In genomic region chr19:50147462-50148423, GRCh38 we compare ENCODE assay signal across 8 cellular contexts. TPM values are rescaled to one million over a fixed set of nuclear protein-coding genes. Genes with fewer than 3 reads are reported as not detected.
DNase-seq lines count a peak whose midpoint lies in the region; ATAC-seq and TF ChIP-seq lines count a peak whose summit lies in the region.

No MANE protein-coding gene starts in this region.

- TF ChIP-seq CTCF in NB4 (IDR thresholded peaks at IDR 0.05; ENCODE audit: low read depth, low read length): no peak
- peak; percentile 14 to 69 (median 48) for TF ChIP-seq CTCF in heart left ventricle (IDR thresholded peaks at IDR 0.05)
- peak in 1 of 2 experiments; percentile 39 for TF ChIP-seq CTCF in tibial artery (IDR thresholded peaks at IDR 0.05)

- H3K4me1 ChIP-seq in heart left ventricle (peaks cover 0 to 9% (median 3%) of the 10 kb centered on the region in 12 donors), tibial artery (peaks cover 0 to 10% (median 3%) of the 10 kb centered on the region in 4 donors)

- H3K4me3 ChIP-seq in GM08714 (ENCODE audit: low read length) (peak overlapping the region; percentile 0; the same call in 1 of the 2 replicates), NB4 (ENCODE audit: low read depth, low read length) (no peak overlapping the region), heart left ventricle (peak overlapping the region; percentile 22 to 89 (median 74)), tibial artery (peak overlapping the region; percentile 56 to 66)

- H3K27me3 Mint-ChIP-seq in T-helper 17 cell: peaks cover 32% of the 10 kb centered on the region

- H3K36me3 ChIP-seq in heart left ventricle: no peaks in the 10 kb centered on the region
- no peaks in the 10 kb centered on the region for H3K36me3 ChIP-seq in tibial artery

- WGBS in heart left ventricle, 4 donors: 0 to 1% (median 1%) methylated on average over 21 to 52 of the region's 52 CpGs

- H3K4me3 Mint-ChIP-seq in T-helper 17 cell: peak overlapping the region; percentile 94

- intact Hi-C loops in heart left ventricle (cut with DNase I): loop anchor here in 1 of 10 donors (10.0 kb wide), 1 partner anchor 177 kb away; the partner anchor contains the start of gene KCNC3
- intact Hi-C loops in posterior cingulate gyrus (cut with DNase I): no loop called here
- intact Hi-C loops in tibial artery (cut with DNase I; ENCODE audit: low total_unique reads): no loop called here

- TF ChIP-seq POLR2A in NB4 (IDR thresholded peaks at IDR 0.05; ENCODE audit: extremely low read depth, insufficient read length) (no peak), heart left ventricle (IDR thresholded peaks at IDR 0.05) (peak in 1 of 2 donors; percentile 66)

- H3K27ac Mint-ChIP-seq in T-helper 17 cell: peak overlapping the region; percentile 72

- H3K9me3 ChIP-seq in T-helper 17 cell (ENCODE audit: control insufficient read depth, low read length, poor library complexity, severe bottlenecking) (no peaks in the 10 kb centered on the region), heart left ventricle (peaks cover 0 to 8% (median 0%) of the 10 kb centered on the region in 12 donors), tibial artery (no peaks in the 10 kb centered on the region)

- H3K27me3 ChIP-seq in heart left ventricle (peaks cover 0 to 18% (median 0%) of the 10 kb centered on the region in 9 donors), tibial artery (peaks cover 0 to 4% of the 10 kb centered on the region in 2 donors)

- DNase-seq in NB4 (ENCODE audit: low read depth): peak; percentile 44
- DNase-seq in T-helper 17 cell: peak; percentile 37 to 53 (median 49)
- peak; percentile 72 for DNase-seq in amniotic epithelial cell (ENCODE audit: low read depth)
- DNase-seq in heart left ventricle: peak; percentile 89 to 94 (median 91)
- peak; percentile 76 to 99 (median 87) for DNase-seq in posterior cingulate gyrus
- DNase-seq in tibial artery: peak; percentile 89 to 90

- ATAC-seq in T-helper 17 cell: peak; percentile 96
- ATAC-seq in heart left ventricle: peak; percentile 92 to 98 (median 98)
- no peak for ATAC-seq in GM21717 (IDR thresholded peaks at IDR 0.05; ENCODE audit: unreplicated experiment)

- H3K27ac ChIP-seq in heart left ventricle (peak overlapping the region; percentile 21 to 89 (median 81)), tibial artery (peak overlapping the region; percentile 67 to 72)

- H3K36me3 Mint-ChIP-seq in T-helper 17 cell (ENCODE audit: low read depth): peaks cover 2% of the 10 kb centered on the region

- H3K4me1 Mint-ChIP-seq in T-helper 17 cell: peaks cover 15% of the 10 kb centered on the region

RNA-seq across cellular contexts. Expression of gene IZUMO2, which starts 15.3 kb away (rescaled TPM):
- total RNA-seq in T-helper 17 cell (not detected), heart left ventricle (not detected)
- not detected for polyA plus RNA-seq in heart left ventricle

RNA-seq across cellular contexts. Expression of gene MYH14, which starts 55.7 kb away (rescaled TPM):
- not detected for total RNA-seq in T-helper 17 cell
- total RNA-seq in heart left ventricle: 100 to 1,000 TPM in 3 of 9 donors, 10 to 100 TPM in 6; 65.7 to 120 (median 90.5) TPM
- polyA plus RNA-seq in heart left ventricle: 100 to 1,000 TPM in 1 of 2 donors, 10 to 100 TPM in 1; 45.8 to 132 TPM

Comparison
In these comparisons a context has a peak if more than half of its experiments do, and no peak if none do; other contexts are left out.
1. RNA of gene MYH14, which starts 55.7 kb away (total RNA-seq): 65.7 to 120 TPM in heart left ventricle; not detected in T-helper 17 cell; every median in the first group is over 10 times any median in the second.
2. Peak in every context shown above with its lines, with median percentiles within 50 percentile points of each other: DNase-seq.